1 cellular context compared by ENCODE assay signal in genomic region chrX:53282313-53282712, GRCh38.
TF ChIP-seq lines count a peak whose summit lies in the region.

No MANE protein-coding gene starts in this region.

TF ChIP-seq in WTC11, 78 proteins besides CTCF, POLR2A, EP300 and RAD21 (continued from another document):
- TF ChIP-seq IRF2 (CRISPR knock-in tag; IDR thresholded peaks at IDR 0.05; ENCODE audit: borderline replicate concordance, low read depth) (no peak), GTF2I (CRISPR knock-in tag; conservative IDR thresholded peaks at IDR 0.05) (no peak)
